Comparison of ENCODE assay signal across 9 cellular contexts in genomic region chr22:38260760-38261477, GRCh38. TPM values are rescaled to one million over a fixed set of nuclear protein-coding genes. Genes with fewer than 3 reads are reported as not detected.
DNase-seq lines count a peak whose midpoint lies in the region; ATAC-seq and TF ChIP-seq lines count a peak whose summit lies in the region.
"Had no signal": no experiment of that assay in that cellular context is flagged by ENCODE, and none has a peak within 500 bp of the region (broad histone marks: within the 10 kb centered on the region; RNA-seq: fewer than 3 reads in every experiment).

No MANE protein-coding gene starts in this region.

- H3K4me3 ChIP-seq in heart right ventricle (no peak overlapping the region), muscle layer of colon (ENCODE audit: low read depth in 1 of 2, low read length in 2 of 2) (peak overlapping the region in 1 of 2 donors; percentile 24)

- no peaks in the 10 kb centered on the region for H3K27me3 Mint-ChIP-seq in brain

- no peaks in the 10 kb centered on the region for H3K27me3 ChIP-seq in heart right ventricle
- H3K27me3 ChIP-seq in muscle layer of colon (ENCODE audit: control insufficient read depth in 1 of 2, insufficient read depth in 2 of 2, low read length in 2 of 2): no peaks in the 10 kb centered on the region

- no peaks in the 10 kb centered on the region for H3K9me3 ChIP-seq in heart right ventricle
- no peaks in the 10 kb centered on the region for H3K9me3 ChIP-seq in muscle layer of colon (ENCODE audit: low read length)

- DNase-seq in heart right ventricle (no peak), cardiac septum (ENCODE audit: low spot score) (no peak), SKM-1 treated with dmso at 0.1 percent for 144 hours (lab: John Stamatoyannopoulos, UW; ENCODE audit: unreplicated experiment) (no peak), glomerular visceral epithelial cell (ENCODE audit: extremely low spot score) (no peak), GF-D8 (lab: John Stamatoyannopoulos, UW) (no peak)
- DNase-seq: T1000 had no signal

- no peak for ATAC-seq in heart right ventricle
- ATAC-seq in GM18520 (IDR thresholded peaks at IDR 0.05; ENCODE audit: unreplicated experiment): no peak

- H3K27ac Mint-ChIP-seq in brain: peak overlapping the region; percentile 81 to 98 (median 94)

- H3K9ac ChIP-seq in muscle layer of colon (ENCODE audit: low read length): peak overlapping the region; percentile 45

- peaks cover 30 to 97% (median 86%) of the 10 kb centered on the region in 9 donors for H3K4me1 ChIP-seq in heart right ventricle
- peaks cover 68% of the 10 kb centered on the region for H3K4me1 ChIP-seq in muscle layer of colon (ENCODE audit: insufficient read depth, low read length)

- H3K36me3 Mint-ChIP-seq in brain: peaks cover 40% of the 10 kb centered on the region

- H3K4me1 Mint-ChIP-seq in brain: peaks cover 67% of the 10 kb centered on the region

- peaks cover 0 to 5% (median 0%) of the 10 kb centered on the region in 5 experiments for H3K9me3 Mint-ChIP-seq in brain

- TF ChIP-seq CTCF in heart right ventricle (IDR thresholded peaks at IDR 0.05): no peak
- TF ChIP-seq CTCF in brain (conservative IDR thresholded peaks at IDR 0.05): no peak

- WGBS in heart right ventricle, 2 donors: 51 to 53% methylated on average over 13 of the region's 13 CpGs

- intact Hi-C loops in heart right ventricle (cut with DNase I): loop anchor here in 2 of 10 donors (5.0 to 10.0 kb wide), 2 partner anchors 51 to 94 kb away; no protein-coding TSS in a partner anchor
- intact Hi-C loops in cardiac septum (cut with DNase I): loop anchor here (5.0 kb wide), 1 partner anchor 91 kb away; no protein-coding TSS in a partner anchor

- peaks cover 0 to 16% (median 0%) of the 10 kb centered on the region in 9 donors for H3K36me3 ChIP-seq in heart right ventricle
- no peaks in the 10 kb centered on the region for H3K36me3 ChIP-seq in muscle layer of colon (ENCODE audit: insufficient read depth, low read length)

- H3K27ac ChIP-seq in heart right ventricle (peak overlapping the region; percentile 48 to 93 (median 80)), muscle layer of colon (ENCODE audit: low read depth, low read length) (peak overlapping the region; percentile 31)

- H3K4me3 Mint-ChIP-seq in brain: peak overlapping the region; percentile 57 to 79 (median 73)

RNA-seq across cellular contexts. Expression of gene TMEM184B, which starts 11.9 kb away (rescaled TPM):
- total RNA-seq in heart right ventricle (10 to 100 TPM; 36.2 to 51.6 (median 46.1) TPM), cardiac septum (58.1 TPM)
- polyA plus RNA-seq in heart right ventricle (10 to 100 TPM; 20.8 to 29.7 TPM), brain (ENCODE audit: insufficient read depth, low read depth, low replicate concordance) (97.3 TPM)

RNA-seq across cellular contexts. Expression of gene CSNK1E, which starts 56.3 kb away (rescaled TPM):
- total RNA-seq in heart right ventricle: 10 to 100 TPM; 64.1 to 88.1 (median 78.6) TPM
- 10 to 100 TPM; 81.6 to 83.4 TPM for polyA plus RNA-seq in heart right ventricle
- total RNA-seq in cardiac septum: 95.7 TPM
- 162 TPM for polyA plus RNA-seq in brain (ENCODE audit: insufficient read depth, low read depth, low replicate concordance)

RNA-seq across cellular contexts. Expression of gene MAFF, which starts 59.1 kb away (rescaled TPM):
- total RNA-seq in heart right ventricle: 10 to 100 TPM in 4 of 10 donors, 1 to 10 TPM in 6; 2.9 to 21.2 (median 5.3) TPM
- 10 to 100 TPM in 1 of 2 donors, 1 to 10 TPM in 1; 6.5 to 21.4 TPM for polyA plus RNA-seq in heart right ventricle
- 9.8 TPM for total RNA-seq in cardiac septum
- 10.5 TPM for polyA plus RNA-seq in brain (ENCODE audit: insufficient read depth, low read depth, low replicate concordance)
